8 cellular contexts compared by ENCODE assay signal in genomic region chr5:115168829-115169391, GRCh38. TPM values are rescaled to one million over a fixed set of nuclear protein-coding genes. Genes with fewer than 3 reads are reported as not detected.
DNase-seq lines count a peak whose midpoint lies in the region; ATAC-seq and TF ChIP-seq lines count a peak whose summit lies in the region.

No MANE protein-coding gene starts in this region.

- H3K4me3 ChIP-seq in SJCRH30 (peak overlapping the region; percentile 84), esophagus (ENCODE audit: low read depth in 1 of 2, low read length in 2 of 2) (peak overlapping the region; percentile 68 to 78)

- no peak overlapping the region for H3K27ac Mint-ChIP-seq in nephron progenitor cell

- ATAC-seq in GM21723 (IDR thresholded peaks at IDR 0.05; ENCODE audit: unreplicated experiment) = peak; percentile 9
- ATAC-seq in HG03139 (IDR thresholded peaks at IDR 0.05; ENCODE audit: unreplicated experiment) = no peak
- no peak for ATAC-seq in GM21529 (IDR thresholded peaks at IDR 0.05; ENCODE audit: unreplicated experiment)

- H3K36me3 ChIP-seq in SJCRH30 (no peaks in the 10 kb centered on the region), esophagus (ENCODE audit: control insufficient read depth in 2 of 2, insufficient read depth in 2 of 2, low read length in 1 of 2) (no peaks in the 10 kb centered on the region)

- DNase-seq in COLO668 (lab: John Stamatoyannopoulos, UW; ENCODE audit: unreplicated experiment) (peak; percentile 56), SJCRH30 (peak; percentile 64 to 68), nephron progenitor cell (peak; percentile 42)
- DNase-seq in stimulated activated naive CD4-positive, alpha-beta T cell treated with Interleukin-2 at 50 U/mL for 16 hours (lab: John Stamatoyannopoulos, UW) = no peak

- H3K36me3 Mint-ChIP-seq in nephron progenitor cell (ENCODE audit: low read depth) = peaks cover 46% of the 10 kb centered on the region

- peaks cover 47% of the 10 kb centered on the region for H3K27me3 Mint-ChIP-seq in nephron progenitor cell (ENCODE audit: low read depth, poor library complexity)

- H3K4me1 ChIP-seq in SJCRH30 (no peaks in the 10 kb centered on the region), esophagus (ENCODE audit: control insufficient read depth in 2 of 2, insufficient read depth in 2 of 2, low read length in 1 of 2) (peaks cover 2 to 3% of the 10 kb centered on the region in 2 donors)

- H3K9me3 ChIP-seq in SJCRH30 (replicated peaks) = no peaks in the 10 kb centered on the region
- H3K9me3 ChIP-seq in esophagus (ENCODE audit: control insufficient read depth in 2 of 2, insufficient read depth in 1 of 2, low read depth in 1 of 2, low read length in 1 of 2) = peaks cover 0 to 11% of the 10 kb centered on the region in 2 donors

- no peak for TF ChIP-seq CTCF in nephron progenitor cell (IDR thresholded peaks at IDR 0.05)

- 2 to 3% methylated on average over 31 of the region's 31 CpGs for WGBS in esophagus, 2 donors

- H3K27me3 ChIP-seq in SJCRH30 = no peaks in the 10 kb centered on the region
- peaks cover 0 to 7% of the 10 kb centered on the region in 2 donors for H3K27me3 ChIP-seq in esophagus (ENCODE audit: control insufficient read depth in 1 of 2, insufficient read depth in 2 of 2, low read length in 2 of 2)

- peaks cover 45% of the 10 kb centered on the region for H3K9me3 Mint-ChIP-seq in nephron progenitor cell

- peak overlapping the region; percentile 77 for H3K27ac ChIP-seq in SJCRH30
- no peak overlapping the region for H3K27ac ChIP-seq in esophagus (ENCODE audit: low read depth in 2 of 2, low read length in 1 of 2)

- peaks cover 13% of the 10 kb centered on the region for H3K4me1 Mint-ChIP-seq in nephron progenitor cell

- peak overlapping the region; percentile 87 for H3K4me3 Mint-ChIP-seq in nephron progenitor cell

RNA-seq across cellular contexts. Expression of gene TRIM36, which starts 0.8 kb away (rescaled TPM):
- total RNA-seq in SJCRH30 (2014; rRNA removed; shearing (Covaris generic)) = 14.9 and 15.3 TPM in 2 replicates
- polyA plus RNA-seq in esophagus = under 1 TPM; 0.20 to 0.37 TPM
